Comparison of ENCODE assay signal across 26 cellular contexts in genomic region chr17:36578671-36579070, GRCh38. TPM values are rescaled to one million over a fixed set of nuclear protein-coding genes. Genes with fewer than 3 reads are reported as not detected.
A peak's percentile ranks its signal among the peaks of the same experiment; 100 is the strongest.
DNase-seq lines count a peak whose midpoint lies in the region; ATAC-seq and TF ChIP-seq lines count a peak whose summit lies in the region.
"Had no signal": no experiment of that assay in that cellular context is flagged by ENCODE, and none has a peak within 500 bp of the region (broad histone marks: within the 10 kb centered on the region; RNA-seq: fewer than 3 reads in every experiment).

No MANE protein-coding gene starts in this region.

- peaks cover 95% of the 10 kb centered on the region for H3K79me2 ChIP-seq in GM23248 (ENCODE audit: insufficient read depth)

- no peaks in the 10 kb centered on the region for H3K9me2 ChIP-seq in GM23248 (ENCODE audit: insufficient read depth)

- H3K4me2 ChIP-seq in GM23248 (ENCODE audit: unreplicated experiment) = no peak overlapping the region
- H3K4me2 ChIP-seq: BLaER1 had no signal

- no peaks in the 10 kb centered on the region for H3K9me3 ChIP-seq in GM23248 (ENCODE audit: low read depth)
- H3K9me3 ChIP-seq: BLaER1, gastrocnemius medialis, HAP-1 had no signal

- H4K20me1 ChIP-seq in GM23248 (ENCODE audit: insufficient read depth) = peaks cover 14% of the 10 kb centered on the region; the same call in 1 of the 2 replicates

- no peak overlapping the region for H3K9ac ChIP-seq in GM23248
- H3K9ac ChIP-seq: BLaER1 had no signal

- H3K4me3 ChIP-seq in GM23248 (no peak overlapping the region), fibroblast of villous mesenchyme (ENCODE audit: low read depth, low read length) (no peak overlapping the region)
- H3K4me3 ChIP-seq: BLaER1, gastrocnemius medialis, HAP-1, skin epidermis had no signal

- no peak for ATAC-seq in HG03139 (IDR thresholded peaks at IDR 0.05; ENCODE audit: unreplicated experiment)
- no peak for ATAC-seq in GM19463 (IDR thresholded peaks at IDR 0.05; ENCODE audit: unreplicated experiment)
- ATAC-seq: activated CD4-positive, CD25-positive, alpha-beta regulatory T cell treated with anti-CD3 and anti-CD28 coated beads, Interleukin-2, amount 50 U/mL, for 24 hours; gastrocnemius medialis; left colon; stimulated activated memory B cell treated with anti-CD40 and anti-IgM and Interleukin-4, amounts not matched to agents 10 μg/mL and 1 μg/mL and 100 μg/mL, for 72 hours had no signal

- TF ChIP-seq CTCF in fibroblast of villous mesenchyme (IDR thresholded peaks at IDR 0.05; ENCODE audit: insufficient read depth, low read depth, low read length) = no peak

- DNase-seq in AG20443 (ENCODE audit: low spot score) (peak; percentile 26), GM23248 (peak; percentile 61), astrocyte of the hippocampus (ENCODE audit: low read depth, low spot score) (peak; percentile 46), fibroblast of villous mesenchyme (ENCODE audit: low read depth) (peak; percentile 11), cerebellum (ENCODE audit: low spot score) (no peak)
- DNase-seq in central memory CD4-positive, alpha-beta T cell = no peak
- DNase-seq: ACHN; activated CD4-positive, alpha-beta T cell treated with anti-CD3 and anti-CD28 coated beads, Interleukin-2, amount 50 U/mL, for 48 hours; activated naive CD4-positive, alpha-beta T cell treated with Interleukin-2 at 50 U/mL for 16 hours; amniotic stem cell; cortex of kidney; DMS53; gastrocnemius medialis; hippocampal formation; left colon; NCI-H1694 treated with DMSO at 0.1 percent for 48 hours; NCI-H2171; nephron progenitor cell; T-helper 2 cell had no signal

- H3K27ac ChIP-seq in GM23248 = peak overlapping the region; percentile 15; the same call in 1 of the 2 replicates
- H3K27ac ChIP-seq: BLaER1, gastrocnemius medialis, skin epidermis had no signal

- in situ Hi-C loops in GM23248 (cut with MboI) = no loop called here

- H3K4me1 ChIP-seq in GM23248 (ENCODE audit: insufficient read depth) = peaks cover 13% of the 10 kb centered on the region
- H3K4me1 ChIP-seq: BLaER1, gastrocnemius medialis had no signal

- H3K27me3 ChIP-seq in GM23248 (replicated peaks; ENCODE audit: insufficient read depth) = no peaks in the 10 kb centered on the region
- H3K27me3 ChIP-seq: BLaER1, gastrocnemius medialis had no signal

- peaks cover 27% of the 10 kb centered on the region for H3F3A ChIP-seq in GM23248 (ENCODE audit: insufficient read depth)

- no peak overlapping the region for H2AFZ ChIP-seq in GM23248

- peaks cover 74% of the 10 kb centered on the region for H3K36me3 ChIP-seq in GM23248 (ENCODE audit: low read depth)

- WGBS in GM23248 (ENCODE audit: low coverage in 1 of 2, low lambda C conversion rate in 2 of 2, missing lambda C conversion rate in 2 of 2), 2 experiments = 96 to 99% methylated on average over 2 of the region's 2 CpGs

RNA-seq across cellular contexts. Expression of gene DHRS11, which starts 13.0 kb away (rescaled TPM):
- 3.1 and 3.9 TPM in 2 replicates for total RNA-seq in GM23248 (2014; rRNA removed; shearing (Covaris generic))
- 4.7 and 5.0 TPM in 2 replicates for polyA plus RNA-seq in GM23248 (2016; fragmentation: Nextera tagmentation; extraction: Ambion mirVana)
- total RNA-seq in fibroblast of villous mesenchyme (5.5 and 5.6 TPM in 2 replicates), cerebellum (11.4 TPM)

RNA-seq across cellular contexts. Expression of gene MRM1, which starts 22.7 kb away (rescaled TPM):
- 5.9 TPM in 2 replicates for total RNA-seq in GM23248 (2014; rRNA removed; shearing (Covaris generic))
- polyA plus RNA-seq in GM23248 (2016; fragmentation: Nextera tagmentation; extraction: Ambion mirVana) = 2.8 and 3.8 TPM in 2 replicates
- 3.9 and 4.7 TPM in 2 replicates for total RNA-seq in fibroblast of villous mesenchyme
- 2.2 TPM for total RNA-seq in cerebellum

RNA-seq across cellular contexts. Expression of gene GGNBP2, which starts 34.0 kb away (rescaled TPM):
- 40.1 and 45.7 TPM in 2 replicates for total RNA-seq in GM23248 (2014; rRNA removed; shearing (Covaris generic))
- polyA plus RNA-seq in GM23248 (2016; fragmentation: Nextera tagmentation; extraction: Ambion mirVana) = 51.5 and 52.0 TPM in 2 replicates
- total RNA-seq in fibroblast of villous mesenchyme (63.5 and 70.4 TPM in 2 replicates), cerebellum (57.3 TPM)

RNA-seq across cellular contexts. Expression of gene PIGW, which starts 43.9 kb away (rescaled TPM):
- 5.1 and 5.2 TPM in 2 replicates for total RNA-seq in GM23248 (2014; rRNA removed; shearing (Covaris generic))
- 8.0 and 8.6 TPM in 2 replicates for polyA plus RNA-seq in GM23248 (2016; fragmentation: Nextera tagmentation; extraction: Ambion mirVana)
- total RNA-seq in fibroblast of villous mesenchyme = 8.6 and 8.7 TPM in 2 replicates
- 5.6 TPM for total RNA-seq in cerebellum

RNA-seq across cellular contexts. Expression of gene MYO19, which starts 44.0 kb away (rescaled TPM):
- 34.4 and 54.8 TPM in 2 replicates for total RNA-seq in GM23248 (2014; rRNA removed; shearing (Covaris generic))
- polyA plus RNA-seq in GM23248 (2016; fragmentation: Nextera tagmentation; extraction: Ambion mirVana) = 14.9 and 15.7 TPM in 2 replicates
- 50.1 and 52.8 TPM in 2 replicates for total RNA-seq in fibroblast of villous mesenchyme
- total RNA-seq in cerebellum = 50.4 TPM

Comparison
In these comparisons a context has a peak if more than half of its experiments do, and no peak if none do; other contexts are left out.
1. DNase-seq: peak in AG20443 (single experiment), GM23248 (single experiment), astrocyte of the hippocampus (single experiment) and fibroblast of villous mesenchyme (single experiment); none in cerebellum (single experiment) and central memory CD4-positive, alpha-beta T cell (single experiment).